1 cellular context compared by ENCODE assay signal in genomic region chr17:5486206-5487124, GRCh38.
TF ChIP-seq lines count a peak whose summit lies in the region.

A gene with protein sequence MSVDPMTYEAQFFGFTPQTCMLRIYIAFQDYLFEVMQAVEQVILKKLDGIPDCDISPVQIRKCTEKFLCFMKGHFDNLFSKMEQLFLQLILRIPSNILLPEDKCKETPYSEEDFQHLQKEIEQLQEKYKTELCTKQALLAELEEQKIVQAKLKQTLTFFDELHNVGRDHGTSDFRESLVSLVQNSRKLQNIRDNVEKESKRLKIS (plus strand): TSS chr17:5486566. CDS start chr17:5488863, 2,297 bp downstream.

TF ChIP-seq in HepG2, 621 proteins besides CTCF, POLR2A, EP300 and RAD21 (continued from another document and continues in another):
- TF ChIP-seq SKI (IDR thresholded peaks at IDR 0.05; ENCODE audit: partially characterized antibody): peak; percentile 59
- peak; percentile 50 for TF ChIP-seq NCOA2 (CRISPR knock-in tag; IDR thresholded peaks at IDR 0.05)
- peak; percentile 67 for TF ChIP-seq POGZ (CRISPR knock-in tag; IDR thresholded peaks at IDR 0.05)
- TF ChIP-seq EED (CRISPR knock-in tag; IDR thresholded peaks at IDR 0.05): 0 out of 2 replicates have a peak, but pooled peaks have one; percentile 46
- TF ChIP-seq ZNF678 (CRISPR knock-in tag; IDR thresholded peaks at IDR 0.05): 0 out of 2 replicates have a peak, but pooled peaks have one; percentile 26
- TF ChIP-seq ZNF547 (CRISPR knock-in tag; IDR thresholded peaks at IDR 0.05): peak; percentile 91
- TF ChIP-seq HCFC1 (IDR thresholded peaks at IDR 0.05; ENCODE audit: low read depth, low read length): peak; percentile 36; the same call in 1 of the 2 replicates
- no peak for TF ChIP-seq ZNF629 (CRISPR knock-in tag; conservative IDR thresholded peaks at IDR 0.05)
- no peak for TF ChIP-seq SIX4 (CRISPR knock-in tag; IDR thresholded peaks at IDR 0.05)
- peak; percentile 65; the same call in 1 of the 2 replicates for TF ChIP-seq ZNF225 (CRISPR knock-in tag; IDR thresholded peaks at IDR 0.05)
- no peak for TF ChIP-seq ZNF276 (CRISPR knock-in tag; IDR thresholded peaks at IDR 0.05; ENCODE audit: low read depth)
- TF ChIP-seq RORA (CRISPR knock-in tag; IDR thresholded peaks at IDR 0.05): no peak
- TF ChIP-seq REXO4 (CRISPR knock-in tag; IDR thresholded peaks at IDR 0.05; ENCODE audit: borderline replicate concordance): peak; percentile 70; the same call in 1 of the 2 replicates
- TF ChIP-seq FOXA1 (IDR thresholded peaks at IDR 0.05): no peak
- no peak for TF ChIP-seq FOXA1 (CRISPR knock-in tag; IDR thresholded peaks at IDR 0.05)
- TF ChIP-seq ZNF652 (CRISPR knock-in tag; IDR thresholded peaks at IDR 0.05; ENCODE audit: borderline replicate concordance, low read depth): 0 out of 2 replicates have a peak, but pooled peaks have one; percentile 13
- TF ChIP-seq, protein P1, sequence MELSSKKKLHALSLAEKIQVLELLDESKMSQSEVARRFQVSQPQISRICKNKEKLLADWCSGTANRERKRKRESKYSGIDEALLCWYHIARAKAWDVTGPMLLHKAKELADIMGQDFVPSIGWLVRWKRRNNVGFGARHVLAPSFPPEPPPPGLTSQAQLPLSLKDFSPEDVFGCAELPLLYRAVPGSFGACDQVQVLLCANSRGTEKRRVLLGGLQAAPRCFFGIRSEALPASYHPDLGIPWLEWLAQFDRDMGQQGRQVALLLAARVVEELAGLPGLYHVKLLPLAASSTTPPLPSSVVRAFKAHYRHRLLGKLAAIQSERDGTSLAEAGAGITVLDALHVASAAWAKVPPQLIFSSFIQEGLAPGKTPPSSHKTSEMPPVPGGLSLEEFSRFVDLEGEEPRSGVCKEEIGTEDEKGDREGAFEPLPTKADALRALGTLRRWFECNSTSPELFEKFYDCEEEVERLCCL (CRISPR knock-in tag; IDR thresholded peaks at IDR 0.05; ENCODE audit: borderline replicate concordance): no peak
- peak; percentile 60; the same call in 1 of the 2 replicates for TF ChIP-seq ZBTB1 (CRISPR knock-in tag; IDR thresholded peaks at IDR 0.05; ENCODE audit: borderline replicate concordance)
- no peak for TF ChIP-seq ZNF782 (CRISPR knock-in tag; IDR thresholded peaks at IDR 0.05; ENCODE audit: borderline replicate concordance)
- TF ChIP-seq, protein P2, sequence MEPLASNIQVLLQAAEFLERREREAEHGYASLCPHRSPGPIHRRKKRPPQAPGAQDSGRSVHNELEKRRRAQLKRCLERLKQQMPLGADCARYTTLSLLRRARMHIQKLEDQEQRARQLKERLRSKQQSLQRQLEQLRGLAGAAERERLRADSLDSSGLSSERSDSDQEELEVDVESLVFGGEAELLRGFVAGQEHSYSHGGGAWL (CRISPR knock-in tag; IDR thresholded peaks at IDR 0.05): peak; percentile 70; the same call in 1 of the 2 replicates
- TF ChIP-seq KLF16 (CRISPR knock-in tag; IDR thresholded peaks at IDR 0.05): peak in 1 of 2 experiments; percentile 78; a peak in 1 of 4 replicates
- peak; percentile 73; the same call in 1 of the 2 replicates for TF ChIP-seq ZSCAN31 (CRISPR knock-in tag; IDR thresholded peaks at IDR 0.05; ENCODE audit: low read depth)
- no peak for TF ChIP-seq SP1 (IDR thresholded peaks at IDR 0.05)
- no peak; the same call in 1 of the 2 replicates for TF ChIP-seq SP1 (CRISPR knock-in tag; IDR thresholded peaks at IDR 0.05)
- TF ChIP-seq RNF2 (conservative IDR thresholded peaks at IDR 0.05; ENCODE audit: low read depth): peak; percentile 98
- peak; percentile 81 for TF ChIP-seq ZNF878 (CRISPR knock-in tag; IDR thresholded peaks at IDR 0.05)
- TF ChIP-seq TP53 (CRISPR knock-in tag; conservative IDR thresholded peaks at IDR 0.05): 0 out of 2 replicates have a peak, but pooled peaks have one; percentile 25
- TF ChIP-seq ZNF841 (CRISPR knock-in tag; IDR thresholded peaks at IDR 0.05; ENCODE audit: borderline replicate concordance): no peak
- TF ChIP-seq SMYD3 (CRISPR knock-in tag; IDR thresholded peaks at IDR 0.05): no peak
- peak; percentile 89; the same call in 1 of the 2 replicates for TF ChIP-seq SPEN (CRISPR knock-in tag; IDR thresholded peaks at IDR 0.05; ENCODE audit: low read depth)
- no peak for TF ChIP-seq ZNF24 (IDR thresholded peaks at IDR 0.05)
- TF ChIP-seq AHR (CRISPR knock-in tag; IDR thresholded peaks at IDR 0.05): peak; percentile 93
- TF ChIP-seq ZNF777 (CRISPR knock-in tag; IDR thresholded peaks at IDR 0.05): 0 out of 2 replicates have a peak, but pooled peaks have one; percentile 46
- TF ChIP-seq, protein P3, sequence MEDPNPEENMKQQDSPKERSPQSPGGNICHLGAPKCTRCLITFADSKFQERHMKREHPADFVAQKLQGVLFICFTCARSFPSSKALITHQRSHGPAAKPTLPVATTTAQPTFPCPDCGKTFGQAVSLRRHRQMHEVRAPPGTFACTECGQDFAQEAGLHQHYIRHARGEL (CRISPR knock-in tag; IDR thresholded peaks at IDR 0.05): no peak
- TF ChIP-seq NR2F6 (IDR thresholded peaks at IDR 0.05): no peak
- TF ChIP-seq NR2F6 (CRISPR knock-in tag; IDR thresholded peaks at IDR 0.05): peak; percentile 9; the same call in 1 of the 2 replicates
- TF ChIP-seq, protein P4, sequence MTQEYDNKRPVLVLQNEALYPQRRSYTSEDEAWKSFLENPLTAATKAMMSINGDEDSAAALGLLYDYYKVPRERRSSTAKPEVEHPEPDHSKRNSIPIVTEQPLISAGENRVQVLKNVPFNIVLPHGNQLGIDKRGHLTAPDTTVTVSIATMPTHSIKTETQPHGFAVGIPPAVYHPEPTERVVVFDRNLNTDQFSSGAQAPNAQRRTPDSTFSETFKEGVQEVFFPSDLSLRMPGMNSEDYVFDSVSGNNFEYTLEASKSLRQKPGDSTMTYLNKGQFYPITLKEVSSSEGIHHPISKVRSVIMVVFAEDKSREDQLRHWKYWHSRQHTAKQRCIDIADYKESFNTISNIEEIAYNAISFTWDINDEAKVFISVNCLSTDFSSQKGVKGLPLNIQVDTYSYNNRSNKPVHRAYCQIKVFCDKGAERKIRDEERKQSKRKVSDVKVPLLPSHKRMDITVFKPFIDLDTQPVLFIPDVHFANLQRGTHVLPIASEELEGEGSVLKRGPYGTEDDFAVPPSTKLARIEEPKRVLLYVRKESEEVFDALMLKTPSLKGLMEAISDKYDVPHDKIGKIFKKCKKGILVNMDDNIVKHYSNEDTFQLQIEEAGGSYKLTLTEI (CRISPR knock-in tag; conservative IDR thresholded peaks at IDR 0.05): no peak
- peak; percentile 81; the same call in 1 of the 2 replicates for TF ChIP-seq KMT2A (CRISPR knock-in tag; IDR thresholded peaks at IDR 0.05)
- no peak for TF ChIP-seq PTBP1 (IDR thresholded peaks at IDR 0.05; ENCODE audit: low read depth, low read length, poor library complexity, severe bottlenecking)
- no peak for TF ChIP-seq BHLHE40 (IDR thresholded peaks at IDR 0.05; ENCODE audit: low read length)
- TF ChIP-seq ZNF740 (CRISPR knock-in tag; IDR thresholded peaks at IDR 0.05): no peak; the same call in 1 of the 2 replicates
- peak in 1 of 2 experiments; percentile 43; a peak in 1 of 4 replicates for TF ChIP-seq NR2F1 (CRISPR knock-in tag; IDR thresholded peaks at IDR 0.05)
- TF ChIP-seq NR1H2 (CRISPR knock-in tag; IDR thresholded peaks at IDR 0.05; ENCODE audit: borderline replicate concordance, low read depth): 0 out of 2 replicates have a peak, but pooled peaks have one; percentile 27
- TF ChIP-seq, protein P5, sequence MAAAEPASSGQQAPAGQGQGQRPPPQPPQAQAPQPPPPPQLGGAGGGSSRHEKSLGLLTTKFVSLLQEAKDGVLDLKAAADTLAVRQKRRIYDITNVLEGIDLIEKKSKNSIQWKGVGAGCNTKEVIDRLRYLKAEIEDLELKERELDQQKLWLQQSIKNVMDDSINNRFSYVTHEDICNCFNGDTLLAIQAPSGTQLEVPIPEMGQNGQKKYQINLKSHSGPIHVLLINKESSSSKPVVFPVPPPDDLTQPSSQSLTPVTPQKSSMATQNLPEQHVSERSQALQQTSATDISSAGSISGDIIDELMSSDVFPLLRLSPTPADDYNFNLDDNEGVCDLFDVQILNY (CRISPR knock-in tag; conservative IDR thresholded peaks at IDR 0.05): peak; percentile 91
- no peak for TF ChIP-seq PRDM15 (CRISPR knock-in tag; IDR thresholded peaks at IDR 0.05)
- TF ChIP-seq, protein P6, sequence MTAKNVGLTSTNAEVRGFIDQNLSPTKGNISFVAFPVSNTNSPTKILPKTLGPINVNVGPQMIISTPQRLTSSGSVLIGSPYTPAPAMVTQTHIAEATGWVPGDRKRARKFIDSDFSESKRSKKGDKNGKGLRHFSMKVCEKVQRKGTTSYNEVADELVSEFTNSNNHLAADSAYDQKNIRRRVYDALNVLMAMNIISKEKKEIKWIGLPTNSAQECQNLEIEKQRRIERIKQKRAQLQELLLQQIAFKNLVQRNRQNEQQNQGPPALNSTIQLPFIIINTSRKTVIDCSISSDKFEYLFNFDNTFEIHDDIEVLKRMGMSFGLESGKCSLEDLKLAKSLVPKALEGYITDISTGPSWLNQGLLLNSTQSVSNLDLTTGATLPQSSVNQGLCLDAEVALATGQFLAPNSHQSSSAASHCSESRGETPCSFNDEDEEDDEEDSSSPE (CRISPR knock-in tag; IDR thresholded peaks at IDR 0.05): peak; percentile 96
- TF ChIP-seq ZNF333 (CRISPR knock-in tag; IDR thresholded peaks at IDR 0.05; ENCODE audit: borderline replicate concordance): no peak; the same call in 1 of the 2 replicates
- TF ChIP-seq ZNF275 (CRISPR knock-in tag; IDR thresholded peaks at IDR 0.05; ENCODE audit: borderline replicate concordance): no peak; the same call in 1 of the 2 replicates
- peak; percentile 75; the same call in 1 of the 2 replicates for TF ChIP-seq ZNF772 (CRISPR knock-in tag; IDR thresholded peaks at IDR 0.05)
- no peak for TF ChIP-seq ZNF337 (CRISPR knock-in tag; IDR thresholded peaks at IDR 0.05; ENCODE audit: borderline replicate concordance, low read depth)
- peak; percentile 44; the same call in 1 of the 2 replicates for TF ChIP-seq ZNF138 (CRISPR knock-in tag; IDR thresholded peaks at IDR 0.05; ENCODE audit: low read depth)
- TF ChIP-seq NFYC (CRISPR knock-in tag; IDR thresholded peaks at IDR 0.05): peak; percentile 86
- TF ChIP-seq IKZF4 (CRISPR knock-in tag; IDR thresholded peaks at IDR 0.05; ENCODE audit: borderline replicate concordance, low read depth, not compliant biosample characterization): no peak
- no peak for TF ChIP-seq THAP8 (CRISPR knock-in tag; IDR thresholded peaks at IDR 0.05; ENCODE audit: borderline replicate concordance)
- TF ChIP-seq CENPT (CRISPR knock-in tag; IDR thresholded peaks at IDR 0.05; ENCODE audit: low read depth): peak; percentile 35; the same call in 1 of the 2 replicates
- TF ChIP-seq ZNF616 (CRISPR knock-in tag; IDR thresholded peaks at IDR 0.05; ENCODE audit: low read depth): 0 out of 2 replicates have a peak, but pooled peaks have one; percentile 55
